In genomic region chr7:150876817-150877526, GRCh38 we compare ENCODE assay signal across 8 cellular contexts. TPM values are rescaled to one million over a fixed set of nuclear protein-coding genes. Genes with fewer than 3 reads are reported as not detected.
DNase-seq lines count a peak whose midpoint lies in the region; ATAC-seq and TF ChIP-seq lines count a peak whose summit lies in the region.

No MANE protein-coding gene starts in this region.

- H3K79me1 ChIP-seq in mesendoderm (ENCODE audit: low read length) = no peaks in the 10 kb centered on the region

- no peak overlapping the region for H3K4ac ChIP-seq in mesendoderm (ENCODE audit: low read depth, low read length)

- H3K18ac ChIP-seq in mesendoderm (ENCODE audit: low read length) = no peak overlapping the region

- no peak overlapping the region for H2BK5ac ChIP-seq in mesendoderm (ENCODE audit: low read length)

- no peak overlapping the region for H2AK5ac ChIP-seq in mesendoderm (ENCODE audit: low read length)

- TF ChIP-seq CTCF in BE2C (IDR thresholded peaks at IDR 0.05; ENCODE audit: low read depth, low read length) = peak; percentile 78

- H3K36me3 ChIP-seq in BE2C (no peaks in the 10 kb centered on the region), HAP-1 (replicated peaks) (no peaks in the 10 kb centered on the region), endocrine pancreas (ENCODE audit: control insufficient read depth, insufficient read depth, low read length) (no peaks in the 10 kb centered on the region), mesendoderm (ENCODE audit: control insufficient read depth, insufficient read depth, low read length) (no peaks in the 10 kb centered on the region)

- H3K4me3 ChIP-seq in BE2C (ENCODE audit: low read depth, low read length) (peak overlapping the region; percentile 39), HAP-1 (no peak overlapping the region), endocrine pancreas (ENCODE audit: control insufficient read depth, insufficient read depth, low read length) (peak overlapping the region; percentile 44), mesendoderm (ENCODE audit: low read length) (no peak overlapping the region)

- H3K9me3 ChIP-seq in BE2C = no peaks in the 10 kb centered on the region
- no peaks in the 10 kb centered on the region for H3K9me3 ChIP-seq in HAP-1
- peaks cover 4% of the 10 kb centered on the region for H3K9me3 ChIP-seq in endocrine pancreas (ENCODE audit: control insufficient read depth, low read length)

- H2BK15ac ChIP-seq in mesendoderm (replicated peaks; ENCODE audit: low read depth) = no peak overlapping the region

- no peak overlapping the region for H3K9ac ChIP-seq in endocrine pancreas (ENCODE audit: control insufficient read depth, insufficient read depth, low read length)
- H3K9ac ChIP-seq in mesendoderm (ENCODE audit: low read length) = peak overlapping the region; percentile 58

- H3K23ac ChIP-seq in mesendoderm (ENCODE audit: low read length) = no peak overlapping the region

- H3K4me2 ChIP-seq in mesendoderm (ENCODE audit: low read length) = peak overlapping the region; percentile 73

- H3K27me3 ChIP-seq in BE2C = no peaks in the 10 kb centered on the region
- peaks cover 12% of the 10 kb centered on the region; the same call in 1 of the 2 replicates for H3K27me3 ChIP-seq in HAP-1 (ENCODE audit: low read depth)
- no peaks in the 10 kb centered on the region for H3K27me3 ChIP-seq in endocrine pancreas (ENCODE audit: control insufficient read depth, insufficient read depth, low read length)
- H3K27me3 ChIP-seq in mesendoderm (ENCODE audit: insufficient read depth, low read length, poor library complexity) = no peaks in the 10 kb centered on the region

- H3K79me2 ChIP-seq in mesendoderm (ENCODE audit: control insufficient read depth, insufficient read depth, low read length) = no peaks in the 10 kb centered on the region

- H4K5ac ChIP-seq in mesendoderm (ENCODE audit: low read length) = no peak overlapping the region

- H3K4me1 ChIP-seq in BE2C = no peaks in the 10 kb centered on the region; the same call in 1 of the 2 replicates
- H3K4me1 ChIP-seq in HAP-1 = peaks cover 3% of the 10 kb centered on the region; the same call in 1 of the 2 replicates
- H3K4me1 ChIP-seq in endocrine pancreas (ENCODE audit: control insufficient read depth, insufficient read depth, low read length) = no peaks in the 10 kb centered on the region
- H3K4me1 ChIP-seq in mesendoderm (ENCODE audit: control insufficient read depth, low read depth, low read length) = peaks cover 2% of the 10 kb centered on the region

- H3K56ac ChIP-seq in mesendoderm (ENCODE audit: low read length) = peak overlapping the region; percentile 90

- in situ Hi-C loops in HAP-1 (cut with MboI; ENCODE audit: low sequenced_read_pairs) = no loop called here

- no peak for ATAC-seq in GM19328 (IDR thresholded peaks at IDR 0.05; ENCODE audit: unreplicated experiment)

- DNase-seq in BE2C (peak; percentile 84), HAP-1 (ENCODE audit: low spot score in 2 of 2) (peak; percentile 79 to 85), NCI-H345 (lab: John Stamatoyannopoulos, UW) (peak; percentile 78), mesendoderm (peak; percentile 99), stromal cell of bone marrow (ENCODE audit: low read depth) (peak; percentile 35)
- peak; percentile 12 to 15 for DNase-seq in activated CD4-positive, alpha-beta T cell treated with anti-CD3 and anti-CD28 coated beads, Interleukin-2, amount 50 U/mL, for 24 hours (ENCODE audit: low read depth in 1 of 2, low spot score in 1 of 2)

- no CpG with 5 or more reads among the region's 19 CpGs for WGBS in mesendoderm (ENCODE audit: extremely low coverage, insufficient coverage, low lambda C conversion rate)

- no peak overlapping the region for H2BK120ac ChIP-seq in mesendoderm (ENCODE audit: low read depth, low read length)

- no peak overlapping the region for H4K8ac ChIP-seq in mesendoderm (ENCODE audit: low read depth, low read length)

- H3K27ac ChIP-seq in mesendoderm (ENCODE audit: low read depth, low read length) = no peak overlapping the region

RNA-seq across cellular contexts. Expression of gene AOC1, which starts 24.7 kb away (rescaled TPM):
- polyA plus RNA-seq in BE2C (2012; ENCODE audit: insufficient read depth, insufficient read length, low read depth) = 1.4 TPM
- polyA plus RNA-seq in mesendoderm (2013, experiment 1 of 2) = 0.14 TPM
- 0.15 TPM for polyA plus RNA-seq in mesendoderm (2013, experiment 2 of 2)

Comparison
In these comparisons a context has a peak if more than half of its experiments do, and no peak if none do; other contexts are left out.
1. DNase-seq: peak in every context shown above with its lines; median percentile 99 in mesendoderm; 84 in BE2C; 82 in HAP-1; 78 in NCI-H345; 35 in stromal cell of bone marrow; 14 in activated CD4-positive, alpha-beta T cell treated with anti-CD3 and anti-CD28 coated beads, Interleukin-2, amount 50 U/mL, for 24 hours.
2. H3K4me3 ChIP-seq: peak in BE2C (single experiment) and endocrine pancreas (single experiment); none in HAP-1 (single experiment) and mesendoderm (single experiment).